In the genomic region with DNA sequence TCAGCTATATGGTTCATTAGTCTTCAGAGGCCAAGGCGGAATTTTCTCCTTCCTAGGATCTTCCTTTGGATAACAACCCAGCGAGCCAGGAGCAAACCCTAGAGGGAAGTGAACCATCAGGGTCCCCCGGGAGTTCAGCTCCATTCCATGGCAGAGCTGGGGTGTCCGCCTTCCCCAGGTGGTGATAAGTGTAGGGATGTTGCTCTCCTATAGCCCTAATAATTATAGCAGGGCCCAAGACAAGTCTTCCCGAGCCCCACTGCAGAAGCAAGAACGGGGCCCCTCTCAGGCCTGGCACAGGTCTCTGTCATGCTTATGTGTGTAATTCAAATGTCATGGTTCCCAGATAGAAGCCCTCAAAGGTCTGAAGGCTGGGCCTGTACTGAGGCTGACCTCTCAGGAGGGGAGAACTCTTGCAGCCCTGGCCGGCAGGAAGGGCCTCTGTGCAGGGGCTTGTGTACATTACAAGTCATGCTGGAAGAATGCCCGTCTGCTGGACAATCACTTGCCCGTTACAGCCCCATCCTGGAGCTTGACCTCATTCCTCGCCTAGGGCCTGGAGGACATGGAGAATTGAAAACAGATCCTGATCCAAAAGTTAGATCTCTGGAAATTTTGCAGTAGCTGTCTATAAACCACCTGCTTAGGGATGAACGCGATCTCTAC, we compare ENCODE assay signal across 19 cellular contexts. TPM values are rescaled to one million over a fixed set of nuclear protein-coding genes. Genes with fewer than 3 reads are reported as not detected.
A peak's percentile ranks its signal among the peaks of the same experiment; 100 is the strongest.
DNase-seq lines count a peak whose midpoint lies in the region; ATAC-seq, FAIRE-seq and TF ChIP-seq lines count a peak whose summit lies in the region.
"Had no signal": no experiment of that assay in that cellular context is flagged by ENCODE, and none has a peak within 500 bp of the region (broad histone marks: within the 10 kb centered on the region; RNA-seq: fewer than 3 reads in every experiment).

No MANE protein-coding gene starts in this region.

- H3K27ac Mint-ChIP-seq in WTC11 = peak overlapping the region; percentile 23; the same call in 1 of the 2 replicates
- H3K27ac Mint-ChIP-seq: activated CD8-positive, alpha-beta memory T cell treated with anti-CD3 and anti-CD28 coated beads, Interleukin-2, amount 10 ng/mL, durations not matched to agents 7 days and 5 days; activated naive CD4-positive, alpha-beta T cell treated with anti-CD3 and anti-CD28 coated beads, Interleukin-2, amount 50 U/mL, for 24 hours; CD8-positive, alpha-beta memory T cell; stimulated activated naive CD8-positive, alpha-beta T cell treated with anti-CD3 and anti-CD28 coated beads, Interleukin-15, Interleukin-2, amounts not matched to agents 100 ng/mL and 50 ng/mL, for 24 hours had no signal

- H3K36me3 Mint-ChIP-seq in WTC11 = no peaks in the 10 kb centered on the region
- H3K36me3 Mint-ChIP-seq: activated CD8-positive, alpha-beta memory T cell treated with anti-CD3 and anti-CD28 coated beads, Interleukin-2, amount 10 ng/mL, durations not matched to agents 7 days and 5 days; activated naive CD4-positive, alpha-beta T cell treated with anti-CD3 and anti-CD28 coated beads, Interleukin-2, amount 50 U/mL, for 24 hours; CD8-positive, alpha-beta memory T cell had no signal

- CTCF ChIA-PET in WTC11 (lab: Charles Lee) = interaction anchor here (0.5 to 1.2 kb wide), 3 partner anchors 84 to 1047 kb away, joined by 3 read pairs; no protein-coding TSS in a partner anchor

- DNase-seq in H54 (ENCODE audit: insufficient read length, low spot score) (peak; percentile 73), WTC11 (ENCODE audit: low spot score) (no peak), foreskin fibroblast (peak; percentile 64 to 70), smooth muscle cell of the brain vasculature (ENCODE audit: low read depth, low spot score) (peak; percentile 35), SIG-M5 treated with dmso at 0.1 percent for 504 hours (lab: John Stamatoyannopoulos, UW; ENCODE audit: unreplicated experiment) (no peak), middle frontal gyrus (ENCODE audit: extremely low spot score, low spot score) (no peak), C1 segment of cervical spinal cord (lab: John Stamatoyannopoulos, UW) (no peak)
- DNase-seq: activated CD8-positive, alpha-beta memory T cell treated with anti-CD3 and anti-CD28 coated beads, Interleukin-2, amount 10 ng/mL, durations not matched to agents 7 days and 5 days; NCI-H1930; NCI-H774; SHP77 treated with DMSO at 0.1 percent for 48 hours had no signal

- peak; percentile 57 for FAIRE-seq in H54 (lab: Jason Lieb, UNC)
- FAIRE-seq: frontal cortex, islet of Langerhans had no signal

- no peak for TF ChIP-seq POLR2A in H54 (IDR thresholded peaks at IDR 0.05; ENCODE audit: low read depth, low read length)

- no peak overlapping the region for H3K4me3 Mint-ChIP-seq in WTC11
- H3K4me3 Mint-ChIP-seq: activated CD8-positive, alpha-beta memory T cell treated with anti-CD3 and anti-CD28 coated beads, Interleukin-2, amount 10 ng/mL, durations not matched to agents 7 days and 5 days; activated naive CD4-positive, alpha-beta T cell treated with anti-CD3 and anti-CD28 coated beads, Interleukin-2, amount 50 U/mL, for 24 hours; CD8-positive, alpha-beta memory T cell; stimulated activated naive CD8-positive, alpha-beta T cell treated with anti-CD3 and anti-CD28 coated beads, Interleukin-15, Interleukin-2, amounts not matched to agents 100 ng/mL and 50 ng/mL, for 24 hours had no signal

- H3K27me3 Mint-ChIP-seq in WTC11 (ENCODE audit: low read depth) = no peaks in the 10 kb centered on the region

- H3K9me3 Mint-ChIP-seq in WTC11 = no peaks in the 10 kb centered on the region
- H3K9me3 Mint-ChIP-seq: activated naive CD4-positive, alpha-beta T cell treated with anti-CD3 and anti-CD28 coated beads, Interleukin-2, amount 50 U/mL, for 24 hours; CD8-positive, alpha-beta memory T cell; stimulated activated naive CD8-positive, alpha-beta T cell treated with anti-CD3 and anti-CD28 coated beads, Interleukin-15, Interleukin-2, amounts not matched to agents 100 ng/mL and 50 ng/mL, for 24 hours had no signal

- H3K4me1 Mint-ChIP-seq in WTC11 = peaks cover 23% of the 10 kb centered on the region
- H3K4me1 Mint-ChIP-seq: activated CD8-positive, alpha-beta memory T cell treated with anti-CD3 and anti-CD28 coated beads, Interleukin-2, amount 10 ng/mL, durations not matched to agents 7 days and 5 days; activated naive CD4-positive, alpha-beta T cell treated with anti-CD3 and anti-CD28 coated beads, Interleukin-2, amount 50 U/mL, for 24 hours; CD8-positive, alpha-beta memory T cell had no signal

- POLR2A ChIA-PET in WTC11 (lab: Charles Lee) = no interaction called here

- no peak for ATAC-seq in WTC11
- ATAC-seq in HG03139 (IDR thresholded peaks at IDR 0.05; ENCODE audit: unreplicated experiment) = no peak
- ATAC-seq: activated CD8-positive, alpha-beta memory T cell treated with anti-CD3 and anti-CD28 coated beads, Interleukin-2, amount 10 ng/mL, durations not matched to agents 7 days and 5 days had no signal

- TF ChIP-seq CTCF in WTC11 (IDR thresholded peaks at IDR 0.05) = no peak
- no peak for TF ChIP-seq CTCF in foreskin fibroblast (IDR thresholded peaks at IDR 0.05; ENCODE audit: low read depth, low read length)

- H3K4me3 ChIP-seq in foreskin fibroblast (ENCODE audit: low read depth in 1 of 2, low read length in 2 of 2) = no peak overlapping the region

TF ChIP-seq in WTC11, 78 proteins besides CTCF, POLR2A, EP300 and RAD21:
- TF ChIP-seq FOXJ3 (CRISPR knock-in tag; IDR thresholded peaks at IDR 0.05; ENCODE audit: borderline replicate concordance) (no peak), GABPB1 (CRISPR knock-in tag; IDR thresholded peaks at IDR 0.05) (peak; percentile 55)

RNA-seq across cellular contexts. Expression of a gene that starts 17.3 kb away (rescaled TPM):
- 0.30 to 0.66 TPM (median 0.34 TPM) in 3 replicates for total RNA-seq in WTC11 (2021)
- total RNA-seq: activated CD8-positive, alpha-beta memory T cell treated with anti-CD3 and anti-CD28 coated beads, Interleukin-2, amount 10 ng/mL, durations not matched to agents 7 days and 5 days; dermis microvascular lymphatic vessel endothelial cell; mucosa of gallbladder had no signal

Comparison
In these comparisons a context has a peak if more than half of its experiments do, and no peak if none do; other contexts are left out.
1. DNase-seq: peak in H54 (single experiment), foreskin fibroblast (2 of 2) and smooth muscle cell of the brain vasculature (single experiment); none in WTC11 (single experiment), SIG-M5 treated with dmso at 0.1 percent for 504 hours (single experiment), middle frontal gyrus (single experiment) and C1 segment of cervical spinal cord (0 of 14).